ENCODE assay signal across 23 cellular contexts in genomic region chr19:35551091-35551810, GRCh38. TPM values are rescaled to one million over a fixed set of nuclear protein-coding genes. Genes with fewer than 3 reads are reported as not detected.
A peak's percentile ranks its signal among the peaks of the same experiment; 100 is the strongest.
DNase-seq lines count a peak whose midpoint lies in the region; ATAC-seq, FAIRE-seq and TF ChIP-seq lines count a peak whose summit lies in the region.
"Had no signal": no experiment of that assay in that cellular context is flagged by ENCODE, and none has a peak within 500 bp of the region (broad histone marks: within the 10 kb centered on the region; RNA-seq: fewer than 3 reads in every experiment).

No MANE protein-coding gene starts in this region.

- TF ChIP-seq EP300 in K562 (IDR thresholded peaks at IDR 0.05; ENCODE audit: low read length), result no peak

- H2BK120ac ChIP-seq in neuronal stem cell (ENCODE audit: low read depth, low read length), result no peak overlapping the region

- H3K79me2 ChIP-seq in GM23338 (replicated peaks; ENCODE audit: insufficient read depth) (peaks cover 9% of the 10 kb centered on the region), K562 (ENCODE audit: control insufficient read depth, insufficient read depth, low read length) (peaks cover 7% of the 10 kb centered on the region)

- H3K27ac Mint-ChIP-seq in GM23338, result peak overlapping the region; percentile 17; the same call in 1 of the 2 replicates
- H3K27ac Mint-ChIP-seq: CD4-positive, alpha-beta T cell had no signal

- no peak overlapping the region for H2AK5ac ChIP-seq in neuronal stem cell (ENCODE audit: low read depth, low read length)

- H3K18ac ChIP-seq in neuronal stem cell (ENCODE audit: low read length), result no peak overlapping the region

- no peaks in the 10 kb centered on the region; the same call in 1 of the 3 replicates for H3K9me3 Mint-ChIP-seq in GM23338
- H3K9me3 Mint-ChIP-seq: CD14-positive monocyte; CD4-positive, alpha-beta T cell; CD8-positive, alpha-beta memory T cell had no signal

- POLR2A ChIA-PET in K562 (lab: Yijun Ruan, JAX), result interaction anchor here (1.2 kb wide), 1 partner anchor 8 kb away, joined by 3 read pairs; no protein-coding TSS in a partner anchor

- 0 out of 2 replicates have a peak, but pooled peaks cover 5% of the 10 kb centered on the region for H3K4me1 ChIP-seq in GM23338 (ENCODE audit: insufficient read depth)
- H3K4me1 ChIP-seq in K562 (replicated peaks in 1 of 2; ENCODE audit: control insufficient read depth in 2 of 2, insufficient read depth in 2 of 2, low read length in 2 of 2), result peaks cover 7 to 45% of the 10 kb centered on the region in 2 experiments; a peak in 3 of 5 replicates
- peaks cover 2 to 4% of the 10 kb centered on the region in 2 donors for H3K4me1 ChIP-seq in neuronal stem cell (ENCODE audit: control insufficient read depth in 2 of 2, insufficient read depth in 1 of 2, low read depth in 1 of 2, low read length in 2 of 2)

- H3K4me3 ChIP-seq in GM23338 (no peak overlapping the region), K562 (no peak overlapping the region), neuronal stem cell (ENCODE audit: low read length in 2 of 2) (no peak overlapping the region)
- H3K4me3 ChIP-seq: A549; BLaER1 treated with 17β-estradiol and CSF1 and Interleukin-3, amounts not matched to agents 10 nM and 100 nM had no signal

- H4K8ac ChIP-seq in neuronal stem cell (ENCODE audit: low read depth, low read length), result no peak overlapping the region

- TF ChIP-seq RAD21 in K562 (CRISPR knock-in tag; conservative IDR thresholded peaks at IDR 0.05 in 1 of 2, IDR thresholded peaks at IDR 0.05 in 1 of 2), result no peak

- CTCF ChIA-PET in K562 (lab: Yijun Ruan, JAX; ENCODE audit: low intra/inter-chr PET ratio), result interaction anchor here (3.6 kb wide), 1 partner anchor 166 kb away, joined by 25 read pairs; the partner anchor contains the start of gene KMT2B

- H2BK5ac ChIP-seq in neuronal stem cell (ENCODE audit: low read length), result no peak overlapping the region

- no peaks in the 10 kb centered on the region; the same call in 1 of the 2 replicates for H3K9me3 ChIP-seq in K562 (replicated peaks; ENCODE audit: control insufficient read depth, insufficient read depth, low read depth, low read length)
- H3K9me3 ChIP-seq in neuronal stem cell (replicated peaks in 1 of 2; ENCODE audit: control insufficient read depth in 2 of 2, insufficient read depth in 1 of 2, low read depth in 1 of 2, low read length in 2 of 2), result no peaks in the 10 kb centered on the region
- H3K9me3 ChIP-seq: A549; BE2C; BLaER1 treated with 17β-estradiol and CSF1 and Interleukin-3, amounts not matched to agents 10 nM and 100 nM had no signal

- DNase-seq in GM23338 (ENCODE audit: low spot score) (no peak), K562 (ENCODE audit: extremely low read depth in 1 of 4, low spot score in 3 of 4) (no peak), neuronal stem cell (ENCODE audit: low spot score) (no peak)
- DNase-seq in activated T-cell treated with anti-CD3 and anti-CD28 coated beads, Interleukin-2, amount 50 U/mL, for 1 hour, result no peak
- no peak for DNase-seq in stimulated activated CD4-positive, alpha-beta T cell treated with anti-CD3 and anti-CD28 coated beads, Interleukin-4, amount 100 ng/mL, for 1 hour
- DNase-seq: 8988T; ACHN; AML-193; BE2C; CD4-positive, alpha-beta T cell; CD8-positive, alpha-beta memory T cell; DMS153; DND-41; H7; HCEC 1CT had no signal

- H3K9me2 ChIP-seq in GM23338 (ENCODE audit: insufficient read depth), result no peaks in the 10 kb centered on the region

- H3K4me3 Mint-ChIP-seq in GM23338, result no peak overlapping the region; the same call in 2 of the 3 replicates
- H3K4me3 Mint-ChIP-seq: CD14-positive monocyte; CD4-positive, alpha-beta T cell; CD8-positive, alpha-beta memory T cell had no signal

- H2BK12ac ChIP-seq in neuronal stem cell (ENCODE audit: low read length), result no peak overlapping the region

- 78% methylated on average over 21 of the region's 21 CpGs for WGBS in K562 (ENCODE audit: insufficient coverage, low coverage, missing lambda C conversion rate)
- no CpG with 5 or more reads among the region's 21 CpGs for WGBS in neuronal stem cell (ENCODE audit: extremely low coverage in 2 of 2, insufficient read length in 2 of 2, insufficient replicate concordance in 1 of 2), 2 donors

- peaks cover 6% of the 10 kb centered on the region for H3K9me1 ChIP-seq in K562 (ENCODE audit: control insufficient read depth, insufficient read depth, low read length)

- H3K9ac ChIP-seq in K562 (ENCODE audit: insufficient read depth in 1 of 2, low read depth in 2 of 2, low read length in 2 of 2) (peak overlapping the region in 1 of 2 experiments; percentile 17; a peak in 1 of 4 replicates), neuronal stem cell (ENCODE audit: low read depth, low read length, poor library complexity) (peak overlapping the region; percentile 64)
- H3K9ac ChIP-seq: BLaER1 treated with 17β-estradiol and CSF1 and Interleukin-3, amounts not matched to agents 10 nM and 100 nM had no signal

- H3K36me3 ChIP-seq in GM23338 (ENCODE audit: insufficient read depth) (no peaks in the 10 kb centered on the region), K562 (ENCODE audit: control insufficient read depth, insufficient read depth, low read length) (peaks cover 32% of the 10 kb centered on the region; the same call in 2 of the 3 replicates), neuronal stem cell (replicated peaks in 1 of 2; ENCODE audit: control insufficient read depth in 2 of 2, insufficient read depth in 2 of 2, low read length in 2 of 2) (peaks cover 12 to 27% of the 10 kb centered on the region in 2 donors)

- TF ChIP-seq POLR2A in K562 (conservative IDR thresholded peaks at IDR 0.05), result no peak

- H3K79me1 ChIP-seq in neuronal stem cell (ENCODE audit: low read depth, low read length), result no peaks in the 10 kb centered on the region

- TF ChIP-seq CTCF in GM23338 (conservative IDR thresholded peaks at IDR 0.05; ENCODE audit: low read depth in 2 of 2) (no peak), K562 (IDR thresholded peaks at IDR 0.05 in 2 of 3, conservative IDR thresholded peaks at IDR 0.05 in 1 of 3; ENCODE audit: insufficient read depth in 2 of 3, low read depth in 1 of 3, low read length in 3 of 3) (no peak)

- peaks cover 25% of the 10 kb centered on the region for H3K4me1 Mint-ChIP-seq in GM23338

- peak overlapping the region; percentile 57 for H3K23ac ChIP-seq in neuronal stem cell (ENCODE audit: low read depth, low read length, poor library complexity)

- in situ Hi-C loops in K562 (cut with MboI), result no loop called here

- H3K27ac ChIP-seq in GM23338 (ENCODE audit: low read depth) (no peak overlapping the region), K562 (ENCODE audit: extremely low read depth, low read depth, low read length) (no peak overlapping the region), neuronal stem cell (replicated peaks; ENCODE audit: low read length) (no peak overlapping the region)
- H3K27ac ChIP-seq: A549; BLaER1 treated with 17β-estradiol and CSF1 and Interleukin-3, amounts not matched to agents 10 nM and 100 nM had no signal

- peaks cover 9% of the 10 kb centered on the region; the same call in 1 of the 2 replicates for H3F3A ChIP-seq in GM23338 (replicated peaks; ENCODE audit: low read depth)

- H3K4ac ChIP-seq in neuronal stem cell (ENCODE audit: low read length), result no peak overlapping the region

- no peak overlapping the region for H4K91ac ChIP-seq in neuronal stem cell (ENCODE audit: low read depth, low read length, poor library complexity)

- no peak overlapping the region for H3K4me2 ChIP-seq in GM23338
- H3K4me2 ChIP-seq in K562 (ENCODE audit: insufficient read depth, low read length), result no peak overlapping the region
- H3K4me2 ChIP-seq in neuronal stem cell (ENCODE audit: insufficient read depth, low read length, poor library complexity, severe bottlenecking), result no peak overlapping the region
- H3K4me2 ChIP-seq: A549; BLaER1 treated with 17β-estradiol and CSF1 and Interleukin-3, amounts not matched to agents 10 nM and 100 nM had no signal

- peaks cover 15% of the 10 kb centered on the region for H3K27me3 Mint-ChIP-seq in GM23338 (ENCODE audit: insufficient read depth, low read depth, poor library complexity)

- no TSS peak for BruUV-seq in K562 (replicated peaks; lab: Mats Ljungman, UMichigan)

- H3K14ac ChIP-seq in neuronal stem cell (ENCODE audit: low read length), result no peak overlapping the region

- H4K20me1 ChIP-seq in GM23338 (replicated peaks; ENCODE audit: insufficient read depth) (peaks cover 9% of the 10 kb centered on the region), K562 (replicated peaks; ENCODE audit: control insufficient read depth, insufficient read depth, low read length) (peaks cover 9% of the 10 kb centered on the region)

- H3K36me3 Mint-ChIP-seq in GM23338 (ENCODE audit: low read depth), result peaks cover 26% of the 10 kb centered on the region

- H2AFZ ChIP-seq in GM23338, result no peak overlapping the region
- no peak overlapping the region for H2AFZ ChIP-seq in K562 (ENCODE audit: low read depth, low read length)
- no peak overlapping the region for H2AFZ ChIP-seq in neuronal stem cell (ENCODE audit: low read length)

- H2BK15ac ChIP-seq in neuronal stem cell (ENCODE audit: low read length), result no peak overlapping the region

- ATAC-seq in GM23338 (no peak), K562 (no peak), HG03521 (IDR thresholded peaks at IDR 0.05; ENCODE audit: unreplicated experiment) (no peak)
- ATAC-seq: A549 had no signal

- intact Hi-C loops in K562 (cut with micrococcal nuclease), result no loop called here

- H3K27me3 ChIP-seq in GM23338 (ENCODE audit: insufficient read depth) (no peaks in the 10 kb centered on the region), K562 (ENCODE audit: control insufficient read depth in 2 of 2, insufficient read depth in 2 of 2, low read length in 2 of 2) (peaks cover 0 to 11% of the 10 kb centered on the region in 2 experiments; a peak in 3 of 5 replicates), neuronal stem cell (ENCODE audit: control insufficient read depth in 3 of 3, insufficient read depth in 3 of 3, low read depth in 1 of 3, low read length in 3 of 3) (peaks cover 0 to 16% (median 2%) of the 10 kb centered on the region in 3 experiments)
- H3K27me3 ChIP-seq: BE2C; BLaER1 treated with 17β-estradiol and CSF1 and Interleukin-3, amounts not matched to agents 10 nM and 100 nM had no signal

- no peak for FAIRE-seq in K562 (lab: Jason Lieb, UNC)
- FAIRE-seq: A549, D721Med, G401.6, GM12892, H1 had no signal

RNA-seq across cellular contexts. Expression of gene TMEM147, which starts 5.8 kb away (rescaled TPM):
- total RNA-seq in GM23338 (2014; rRNA removed; shearing (Covaris generic)), result 164 and 170 TPM in 2 replicates
- polyA plus RNA-seq in GM23338 (2016; fragmentation: Nextera tagmentation; extraction: Ambion mirVana), result 272 TPM in 2 replicates
- 68.3 and 181 TPM in 2 replicates for total RNA-seq in K562 (2011; cell fraction: chromatin; rRNA removed; ENCODE audit: low replicate concordance)
- total RNA-seq in K562 (2011; cell fraction: nucleolus; rRNA removed), result 322 and 336 TPM in 2 replicates
- total RNA-seq in K562 (2011; cell fraction: nucleoplasm; rRNA removed), result 256 and 280 TPM in 2 replicates
- 161 and 202 TPM in 2 replicates for total RNA-seq in K562 (2014; rRNA removed)
- 101 and 120 TPM in 2 replicates for total RNA-seq in K562 (2014; rRNA removed; fragmentation: Illumina TruSeq; extraction: Trizol)
- total RNA-seq in K562 (2015; rRNA removed; fragmentation: Illumina TruSeq; extraction: Trizol), result 124 and 134 TPM in 2 replicates
- total RNA-seq in K562 (2021), result 142 and 162 TPM in 2 replicates
- polyA plus RNA-seq in K562 (2011; rRNA removed), result 189 and 205 TPM in 2 replicates
- polyA plus RNA-seq in K562 (2011; cell fraction: cytosol; rRNA removed), result 306 and 458 TPM in 2 replicates
- polyA plus RNA-seq in K562 (2011; cell fraction: nucleus; rRNA removed), result 165 and 200 TPM in 2 replicates
- 129 and 174 TPM in 2 replicates for polyA plus RNA-seq in K562 (2012)
- polyA plus RNA-seq in K562 (2014; fragmentation: Illumina TruSeq; extraction: Trizol), result 156 and 158 TPM in 2 replicates
- 10 to 100 TPM; 73.8 to 78.2 TPM for polyA plus RNA-seq in K562 (2014; fragmentation: Nextera tagmentation; extraction: Ambion mirVana)
- polyA plus RNA-seq in K562 (2014; rRNA removed), result 194 and 231 TPM in 2 replicates
- 135 and 206 TPM in 2 replicates for polyA minus RNA-seq in K562 (2011; rRNA and poly(A)+ RNA removed)
- polyA minus RNA-seq in K562 (2011; cell fraction: cytosol; rRNA and poly(A)+ RNA removed), result 70.2 and 86.0 TPM in 2 replicates
- polyA minus RNA-seq in K562 (2011; cell fraction: nucleus; rRNA and poly(A)+ RNA removed), result 29.9 and 42.4 TPM in 2 replicates
- polyA plus RNA-seq in neuronal stem cell (2013, experiment 1 of 2), result 86.7 TPM
- 90.3 TPM for polyA plus RNA-seq in neuronal stem cell (2013, experiment 2 of 2)

RNA-seq across cellular contexts. Expression of gene ATP4A, which starts 12.2 kb away (rescaled TPM):
- 0.62 and 0.63 TPM in 2 replicates for total RNA-seq in GM23338 (2014; rRNA removed; shearing (Covaris generic))
- polyA plus RNA-seq in GM23338 (2016; fragmentation: Nextera tagmentation; extraction: Ambion mirVana), result 0.61 and 1.0 TPM in 2 replicates
- 0.30 TPM in 1 of 2 replicates, not detected in the other for total RNA-seq in K562 (2011; cell fraction: chromatin; rRNA removed; ENCODE audit: low replicate concordance)
- total RNA-seq in K562 (2011; cell fraction: nucleolus; rRNA removed), result 0.39 and 0.50 TPM in 2 replicates
- 0.22 TPM in 1 of 2 replicates, not detected in the other for total RNA-seq in K562 (2011; cell fraction: nucleoplasm; rRNA removed)
- not detected in 2 replicates for total RNA-seq in K562 (2014; rRNA removed)
- total RNA-seq in K562 (2014; rRNA removed; fragmentation: Illumina TruSeq; extraction: Trizol), result not detected in 2 replicates
- total RNA-seq in K562 (2015; rRNA removed; fragmentation: Illumina TruSeq; extraction: Trizol), result not detected in 2 replicates
- total RNA-seq in K562 (2021), result not detected in 2 replicates
- 0.12 and 0.15 TPM in 2 replicates for polyA plus RNA-seq in K562 (2011; rRNA removed)
- 0.12 and 0.16 TPM in 2 replicates for polyA plus RNA-seq in K562 (2011; cell fraction: cytosol; rRNA removed)
- 0.38 and 0.51 TPM in 2 replicates for polyA plus RNA-seq in K562 (2011; cell fraction: nucleus; rRNA removed)
- polyA plus RNA-seq in K562 (2012), result 0.08 and 0.19 TPM in 2 replicates
- polyA plus RNA-seq in K562 (2014; fragmentation: Illumina TruSeq; extraction: Trizol), result not detected in 2 replicates
- polyA plus RNA-seq in K562 (2014; fragmentation: Nextera tagmentation; extraction: Ambion mirVana), result not detected
- polyA plus RNA-seq in K562 (2014; rRNA removed), result not detected in 2 replicates
- not detected in 2 replicates for polyA minus RNA-seq in K562 (2011; rRNA and poly(A)+ RNA removed)
- polyA minus RNA-seq in K562 (2011; cell fraction: cytosol; rRNA and poly(A)+ RNA removed), result not detected in 2 replicates
- polyA minus RNA-seq in K562 (2011; cell fraction: nucleus; rRNA and poly(A)+ RNA removed), result not detected in 2 replicates
- 0.04 TPM for polyA plus RNA-seq in neuronal stem cell (2013, experiment 1 of 2)
- polyA plus RNA-seq in neuronal stem cell (2013, experiment 2 of 2), result 0.03 TPM
- total RNA-seq: CD4-positive, alpha-beta T cell; CD8-positive, alpha-beta memory T cell had no signal
- polyA plus RNA-seq: A549; CD14-positive monocyte; CD8-positive, alpha-beta memory T cell had no signal

RNA-seq across cellular contexts. Expression of gene GAPDHS, which starts 18.0 kb away (rescaled TPM):
- total RNA-seq in GM23338 (2014; rRNA removed; shearing (Covaris generic)), result not detected in 2 replicates
- polyA plus RNA-seq in GM23338 (2016; fragmentation: Nextera tagmentation; extraction: Ambion mirVana), result 0.21 TPM in 1 of 2 replicates, not detected in the other
- not detected in 2 replicates for total RNA-seq in K562 (2011; cell fraction: chromatin; rRNA removed; ENCODE audit: low replicate concordance)
- total RNA-seq in K562 (2011; cell fraction: nucleolus; rRNA removed), result not detected in 2 replicates
- total RNA-seq in K562 (2011; cell fraction: nucleoplasm; rRNA removed), result not detected in 2 replicates
- not detected in 2 replicates for total RNA-seq in K562 (2014; rRNA removed)
- total RNA-seq in K562 (2014; rRNA removed; fragmentation: Illumina TruSeq; extraction: Trizol), result not detected in 2 replicates
- not detected in 2 replicates for total RNA-seq in K562 (2015; rRNA removed; fragmentation: Illumina TruSeq; extraction: Trizol)
- not detected in 2 replicates for total RNA-seq in K562 (2021)
- 0.08 TPM in 1 of 2 replicates, not detected in the other for polyA plus RNA-seq in K562 (2011; rRNA removed)
- not detected in 2 replicates for polyA plus RNA-seq in K562 (2011; cell fraction: cytosol; rRNA removed)
- polyA plus RNA-seq in K562 (2011; cell fraction: nucleus; rRNA removed), result not detected in 2 replicates
- not detected in 2 replicates for polyA plus RNA-seq in K562 (2012)
- polyA plus RNA-seq in K562 (2014; fragmentation: Illumina TruSeq; extraction: Trizol), result not detected in 2 replicates
- polyA plus RNA-seq in K562 (2014; fragmentation: Nextera tagmentation; extraction: Ambion mirVana), result not detected
- 0.12 TPM in 1 of 2 replicates, not detected in the other for polyA plus RNA-seq in K562 (2014; rRNA removed)
- polyA minus RNA-seq in K562 (2011; rRNA and poly(A)+ RNA removed), result not detected in 2 replicates
- not detected in 2 replicates for polyA minus RNA-seq in K562 (2011; cell fraction: cytosol; rRNA and poly(A)+ RNA removed)
- not detected in 2 replicates for polyA minus RNA-seq in K562 (2011; cell fraction: nucleus; rRNA and poly(A)+ RNA removed)
- 0.03 TPM for polyA plus RNA-seq in neuronal stem cell (2013, experiment 1 of 2)
- polyA plus RNA-seq in neuronal stem cell (2013, experiment 2 of 2), result not detected
- total RNA-seq: CD4-positive, alpha-beta T cell; CD8-positive, alpha-beta memory T cell; H1 had no signal
- polyA plus RNA-seq: A549; CD14-positive monocyte; CD8-positive, alpha-beta memory T cell had no signal

RNA-seq across cellular contexts. Expression of gene SBSN, which starts 23.1 kb away (rescaled TPM):
- total RNA-seq in GM23338 (2014; rRNA removed; shearing (Covaris generic)), result not detected in 2 replicates
- 0.39 and 0.42 TPM in 2 replicates for polyA plus RNA-seq in GM23338 (2016; fragmentation: Nextera tagmentation; extraction: Ambion mirVana)
- not detected in 2 replicates for total RNA-seq in K562 (2011; cell fraction: chromatin; rRNA removed; ENCODE audit: low replicate concordance)
- not detected in 2 replicates for total RNA-seq in K562 (2011; cell fraction: nucleolus; rRNA removed)
- total RNA-seq in K562 (2011; cell fraction: nucleoplasm; rRNA removed), result not detected in 2 replicates
- total RNA-seq in K562 (2014; rRNA removed), result 0.05 TPM in 1 of 2 replicates, not detected in the other
- not detected in 2 replicates for total RNA-seq in K562 (2014; rRNA removed; fragmentation: Illumina TruSeq; extraction: Trizol)
- total RNA-seq in K562 (2015; rRNA removed; fragmentation: Illumina TruSeq; extraction: Trizol), result not detected in 2 replicates
- not detected in 2 replicates for total RNA-seq in K562 (2021)
- not detected in 2 replicates for polyA plus RNA-seq in K562 (2011; rRNA removed)
- not detected in 2 replicates for polyA plus RNA-seq in K562 (2011; cell fraction: cytosol; rRNA removed)
- polyA plus RNA-seq in K562 (2011; cell fraction: nucleus; rRNA removed), result not detected in 2 replicates
- not detected in 2 replicates for polyA plus RNA-seq in K562 (2012)
- polyA plus RNA-seq in K562 (2014; fragmentation: Illumina TruSeq; extraction: Trizol), result not detected in 2 replicates
- polyA plus RNA-seq in K562 (2014; fragmentation: Nextera tagmentation; extraction: Ambion mirVana), result not detected
- not detected in 2 replicates for polyA plus RNA-seq in K562 (2014; rRNA removed)
- not detected in 2 replicates for polyA minus RNA-seq in K562 (2011; rRNA and poly(A)+ RNA removed)
- not detected in 2 replicates for polyA minus RNA-seq in K562 (2011; cell fraction: cytosol; rRNA and poly(A)+ RNA removed)
- not detected in 2 replicates for polyA minus RNA-seq in K562 (2011; cell fraction: nucleus; rRNA and poly(A)+ RNA removed)
- polyA plus RNA-seq in neuronal stem cell (2013, experiment 1 of 2), result 0.06 TPM
- 0.10 TPM for polyA plus RNA-seq in neuronal stem cell (2013, experiment 2 of 2)
- total RNA-seq: CD4-positive, alpha-beta T cell; CD8-positive, alpha-beta memory T cell; H1; H7 had no signal
- polyA plus RNA-seq: CD14-positive monocyte; CD8-positive, alpha-beta memory T cell; H1 had no signal

RNA-seq across cellular contexts. Expression of gene PMIS2, which starts 34.7 kb away (rescaled TPM):
- total RNA-seq in GM23338 (2014; rRNA removed; shearing (Covaris generic)), result not detected in 2 replicates
- polyA plus RNA-seq in GM23338 (2016; fragmentation: Nextera tagmentation; extraction: Ambion mirVana) (not detected in 2 replicates), K562 (2011; rRNA removed) (not detected in 2 replicates), K562 (2014; fragmentation: Illumina TruSeq; extraction: Trizol) (not detected in 2 replicates), K562 (2014; fragmentation: Nextera tagmentation; extraction: Ambion mirVana) (not detected), K562 (2014; rRNA removed) (not detected in 2 replicates)
- total RNA-seq in K562 (2011; cell fraction: chromatin; rRNA removed; ENCODE audit: low replicate concordance), result not detected in 2 replicates
- total RNA-seq in K562 (2011; cell fraction: nucleolus; rRNA removed), result not detected in 2 replicates
- not detected in 2 replicates for total RNA-seq in K562 (2011; cell fraction: nucleoplasm; rRNA removed)
- total RNA-seq in K562 (2014; rRNA removed) (not detected in 2 replicates), K562 (2014; rRNA removed; fragmentation: Illumina TruSeq; extraction: Trizol) (not detected in 2 replicates), K562 (2015; rRNA removed; fragmentation: Illumina TruSeq; extraction: Trizol) (not detected in 2 replicates), K562 (2021) (not detected in 2 replicates)
- not detected in 2 replicates for polyA plus RNA-seq in K562 (2011; cell fraction: cytosol; rRNA removed)
- not detected in 2 replicates for polyA plus RNA-seq in K562 (2011; cell fraction: nucleus; rRNA removed)
- not detected in 2 replicates for polyA plus RNA-seq in K562 (2012)
- polyA minus RNA-seq in K562 (2011; rRNA and poly(A)+ RNA removed), result not detected in 2 replicates
- polyA minus RNA-seq in K562 (2011; cell fraction: cytosol; rRNA and poly(A)+ RNA removed), result not detected in 2 replicates
- polyA minus RNA-seq in K562 (2011; cell fraction: nucleus; rRNA and poly(A)+ RNA removed), result not detected in 2 replicates
- not detected for polyA plus RNA-seq in neuronal stem cell (2013, experiment 1 of 2)
- not detected for polyA plus RNA-seq in neuronal stem cell (2013, experiment 2 of 2)
- total RNA-seq: CD4-positive, alpha-beta T cell; CD8-positive, alpha-beta memory T cell; H1; H7 had no signal
- polyA plus RNA-seq: A549; CD14-positive monocyte; CD8-positive, alpha-beta memory T cell; H1 had no signal
